ENCODE assay signal across 1 cellular context in genomic region chr12:949337-950099, GRCh38.
TF ChIP-seq lines count a peak whose summit lies in the region.

Gene RAD52, minus strand, starts transcription at chr12:949694. Its CDS starts 16,636 bp downstream, at chr12:933058.

TF ChIP-seq in HepG2, 621 proteins besides CTCF, POLR2A, EP300 and RAD21 (continued from another document and continues in another):
- TF ChIP-seq MLX (CRISPR knock-in tag; IDR thresholded peaks at IDR 0.05) (no peak; the same call in 1 of the 2 replicates), ZNF281 (CRISPR knock-in tag; IDR thresholded peaks at IDR 0.05; ENCODE audit: borderline replicate concordance) (peak; percentile 80), SUZ12 (IDR thresholded peaks at IDR 0.05; ENCODE audit: low read depth, low read length) (no peak), ELF1 (CRISPR knock-in tag; IDR thresholded peaks at IDR 0.05) (peak; percentile 79), AGO1 (IDR thresholded peaks at IDR 0.05; ENCODE audit: low read depth, low read length, poor library complexity, severe bottlenecking) (no peak), ZBTB44 (CRISPR knock-in tag; IDR thresholded peaks at IDR 0.05) (0 out of 2 replicates have a peak, but pooled peaks have one; percentile 40), DMAP1 (CRISPR knock-in tag; IDR thresholded peaks at IDR 0.05) (peak; percentile 63), GABPA (IDR thresholded peaks at IDR 0.05; ENCODE audit: low read depth, low read length) (no peak), GABPA (CRISPR knock-in tag; IDR thresholded peaks at IDR 0.05; ENCODE audit: low read depth) (peak; percentile 76), CBX2 (IDR thresholded peaks at IDR 0.05; ENCODE audit: low read depth, low read length) (no peak), CBX2 (CRISPR knock-in tag; IDR thresholded peaks at IDR 0.05; ENCODE audit: low read depth) (no peak), ZFP90 (CRISPR knock-in tag; IDR thresholded peaks at IDR 0.05; ENCODE audit: borderline replicate concordance) (peak; percentile 3; the same call in 1 of the 2 replicates), HMGXB4 (CRISPR knock-in tag; IDR thresholded peaks at IDR 0.05; ENCODE audit: borderline replicate concordance in 1 of 2, low read depth in 1 of 2) (peak; percentile 96), ZNF501 (CRISPR knock-in tag; IDR thresholded peaks at IDR 0.05) (peak; percentile 79; the same call in 1 of the 2 replicates), USF2 (IDR thresholded peaks at IDR 0.05; ENCODE audit: low read depth, low read length) (no peak), USF2 (CRISPR knock-in tag; IDR thresholded peaks at IDR 0.05; ENCODE audit: borderline replicate concordance) (no peak), ZNF83 (CRISPR knock-in tag; IDR thresholded peaks at IDR 0.05; ENCODE audit: borderline replicate concordance) (0 out of 2 replicates have a peak, but pooled peaks have one; percentile 34), ETV6 (CRISPR knock-in tag; conservative IDR thresholded peaks at IDR 0.05) (no peak), ZNF33A (CRISPR knock-in tag; IDR thresholded peaks at IDR 0.05; ENCODE audit: borderline replicate concordance) (peak; percentile 90; the same call in 1 of the 2 replicates), ZNF513 (CRISPR knock-in tag; conservative IDR thresholded peaks at IDR 0.05) (no peak), ZNF101 (CRISPR knock-in tag; IDR thresholded peaks at IDR 0.05; ENCODE audit: borderline replicate concordance, low read depth) (no peak), TFE3 (CRISPR knock-in tag; IDR thresholded peaks at IDR 0.05) (no peak), ZNF317 (CRISPR knock-in tag; IDR thresholded peaks at IDR 0.05) (peak; percentile 74; the same call in 1 of the 2 replicates), MED8 (CRISPR knock-in tag; IDR thresholded peaks at IDR 0.05; ENCODE audit: insufficient replicate concordance) (peak; percentile 76), AGO2 (optimal IDR thresholded peaks at IDR 0.05; ENCODE audit: low read depth, low read length) (peak; percentile 88), ZNF652 (CRISPR knock-in tag; IDR thresholded peaks at IDR 0.05; ENCODE audit: borderline replicate concordance, low read depth) (no peak; the same call in 1 of the 2 replicates), PBX3 (CRISPR knock-in tag; IDR thresholded peaks at IDR 0.05; ENCODE audit: borderline replicate concordance) (no peak), KDM6A (CRISPR knock-in tag; IDR thresholded peaks at IDR 0.05; ENCODE audit: low read depth) (no peak), NFE2L1 (CRISPR knock-in tag; IDR thresholded peaks at IDR 0.05; ENCODE audit: borderline replicate concordance) (no peak), KAT8 (CRISPR knock-in tag; IDR thresholded peaks at IDR 0.05) (peak; percentile 96), ZNF660 (CRISPR knock-in tag; IDR thresholded peaks at IDR 0.05; ENCODE audit: borderline replicate concordance, low read depth) (no peak), CBFB (CRISPR knock-in tag; IDR thresholded peaks at IDR 0.05) (peak; percentile 71; the same call in 1 of the 2 replicates), DRAP1 (CRISPR knock-in tag; IDR thresholded peaks at IDR 0.05) (peak; percentile 47), ZSCAN21 (CRISPR knock-in tag; IDR thresholded peaks at IDR 0.05; ENCODE audit: borderline replicate concordance) (no peak; the same call in 1 of the 2 replicates), GTF3A (CRISPR knock-in tag; conservative IDR thresholded peaks at IDR 0.05) (peak; percentile 83; the same call in 1 of the 2 replicates), AHR (CRISPR knock-in tag; IDR thresholded peaks at IDR 0.05) (no peak; the same call in 1 of the 2 replicates), SRY (CRISPR knock-in tag; IDR thresholded peaks at IDR 0.05) (no peak), GTF2F1 (IDR thresholded peaks at IDR 0.05; ENCODE audit: low read length) (no peak), ZNF589 (CRISPR knock-in tag; conservative IDR thresholded peaks at IDR 0.05) (no peak)
